8 cellular contexts compared by ENCODE assay signal in genomic region chr9:124617477-124618141, GRCh38.
DNase-seq lines count a peak whose midpoint lies in the region; ATAC-seq and TF ChIP-seq lines count a peak whose summit lies in the region.

No MANE protein-coding gene starts in this region.

- H4K20me1 ChIP-seq in PC-9 (ENCODE audit: insufficient read depth) (0 out of 2 replicates have a peak, but pooled peaks cover 4% of the 10 kb centered on the region), neural progenitor cell (ENCODE audit: low read depth) (peaks cover 79% of the 10 kb centered on the region)

- H3K27me3 ChIP-seq in HUES6 (ENCODE audit: control insufficient read depth, insufficient read depth, low read length) (no peaks in the 10 kb centered on the region), PC-9 (ENCODE audit: insufficient read depth, low read depth) (no peaks in the 10 kb centered on the region), neural progenitor cell (no peaks in the 10 kb centered on the region)

- TF ChIP-seq CTCF in PC-9 (conservative IDR thresholded peaks at IDR 0.05), result peak; percentile 91
- peak; percentile 96 for TF ChIP-seq CTCF in fibroblast of pulmonary artery (IDR thresholded peaks at IDR 0.05; ENCODE audit: low read length, missing control alignments)
- peak; percentile 98 for TF ChIP-seq CTCF in neural progenitor cell (IDR thresholded peaks at IDR 0.05)

- DNase-seq in ELR (ENCODE audit: low read depth) (peak; percentile 80), PC-9 (peak; percentile 60 to 80), fibroblast of pulmonary artery (ENCODE audit: low read depth) (peak; percentile 84), neural progenitor cell (ENCODE audit: low spot score) (peak; percentile 83), stromal cell of bone marrow (ENCODE audit: low read depth) (peak; percentile 50)
- peak; percentile 70 to 79 for DNase-seq in activated T-cell treated with anti-CD3 and anti-CD28 coated beads, Interleukin-2, amount 50 U/mL, for 72 hours

- peaks cover 4% of the 10 kb centered on the region for H3K27me3 Mint-ChIP-seq in activated T-cell treated with anti-CD3 and anti-CD28 coated beads, Interleukin-2, amount 50 U/mL, for 72 hours (ENCODE audit: low read depth)
- H3K27me3 Mint-ChIP-seq in neural progenitor cell (ENCODE audit: insufficient read depth, low read depth), result no peaks in the 10 kb centered on the region

- H3K36me3 ChIP-seq in HUES6 (ENCODE audit: control insufficient read depth, insufficient read depth, low read length) (no peaks in the 10 kb centered on the region), PC-9 (ENCODE audit: low read depth) (no peaks in the 10 kb centered on the region), neural progenitor cell (no peaks in the 10 kb centered on the region)

- H3F3A ChIP-seq in PC-9 (ENCODE audit: insufficient read depth, low read depth), result peaks cover 15% of the 10 kb centered on the region
- H3F3A ChIP-seq in neural progenitor cell (ENCODE audit: low read depth), result peaks cover 27% of the 10 kb centered on the region

- H3K4me1 ChIP-seq in HUES6 (ENCODE audit: control insufficient read depth, insufficient read depth, low read length) (peaks cover 31% of the 10 kb centered on the region), PC-9 (replicated peaks; ENCODE audit: insufficient read depth) (peaks cover 19% of the 10 kb centered on the region), neural progenitor cell (peaks cover 43% of the 10 kb centered on the region)

- CTCF ChIA-PET in PC-9 (lab: Charles Lee), result interaction anchor here (0.6 to 2.2 kb wide), 19 partner anchors 11 to 1874 kb away, joined by 3 to 34 read pairs (median 5); no protein-coding TSS in a partner anchor

- H2AFZ ChIP-seq in PC-9, result no peak overlapping the region
- no peak overlapping the region for H2AFZ ChIP-seq in neural progenitor cell (replicated peaks)

- H3K4me3 ChIP-seq in HUES6 (ENCODE audit: low read depth, low read length) (no peak overlapping the region), PC-9 (no peak overlapping the region), fibroblast of pulmonary artery (replicated peaks; ENCODE audit: low read depth, low read length) (no peak overlapping the region), neural progenitor cell (no peak overlapping the region)

- H3K4me1 Mint-ChIP-seq in activated T-cell treated with anti-CD3 and anti-CD28 coated beads, Interleukin-2, amount 50 U/mL, for 72 hours (ENCODE audit: low read depth), result no peaks in the 10 kb centered on the region
- H3K4me1 Mint-ChIP-seq in neural progenitor cell, result peaks cover 22% of the 10 kb centered on the region

- H3K36me3 Mint-ChIP-seq in activated T-cell treated with anti-CD3 and anti-CD28 coated beads, Interleukin-2, amount 50 U/mL, for 72 hours (ENCODE audit: insufficient read depth in 2 of 2), result no peaks in the 10 kb centered on the region
- H3K36me3 Mint-ChIP-seq in neural progenitor cell, result no peaks in the 10 kb centered on the region

- H3K9me2 ChIP-seq in PC-9 (ENCODE audit: insufficient read depth), result no peaks in the 10 kb centered on the region

- H3K27ac Mint-ChIP-seq in activated T-cell treated with anti-CD3 and anti-CD28 coated beads, Interleukin-2, amount 50 U/mL, for 72 hours, result no peak overlapping the region
- H3K27ac Mint-ChIP-seq in neural progenitor cell, result peak overlapping the region; percentile 82

- peak; percentile 80 to 85 for ATAC-seq in activated T-cell treated with anti-CD3 and anti-CD28 coated beads, Interleukin-2, amount 50 U/mL, for 72 hours (replicated peaks in 1 of 2)
- no peak for ATAC-seq in HG03139 (IDR thresholded peaks at IDR 0.05; ENCODE audit: unreplicated experiment)

- H3K9ac ChIP-seq in HUES6 (ENCODE audit: low read length) (peak overlapping the region; percentile 17), neural progenitor cell (no peak overlapping the region)

- POLR2A ChIA-PET in PC-9 (lab: Charles Lee; ENCODE audit: unreplicated experiment), result interaction anchor here (0.5 to 0.7 kb wide), 4 partner anchors 42 to 77 kb away, joined by 3 to 6 read pairs (median 3); no protein-coding TSS in a partner anchor

- no peak overlapping the region for H3K4me3 Mint-ChIP-seq in activated T-cell treated with anti-CD3 and anti-CD28 coated beads, Interleukin-2, amount 50 U/mL, for 72 hours
- H3K4me3 Mint-ChIP-seq in neural progenitor cell, result no peak overlapping the region

- H3K79me2 ChIP-seq in PC-9 (ENCODE audit: low read depth) (peaks cover 11% of the 10 kb centered on the region; the same call in 1 of the 2 replicates), neural progenitor cell (ENCODE audit: low read depth) (peaks cover 98% of the 10 kb centered on the region)

- H3K9me3 Mint-ChIP-seq in activated T-cell treated with anti-CD3 and anti-CD28 coated beads, Interleukin-2, amount 50 U/mL, for 72 hours, result no peaks in the 10 kb centered on the region
- no peaks in the 10 kb centered on the region for H3K9me3 Mint-ChIP-seq in neural progenitor cell

- no TSS peak for BruUV-seq in PC-9 (replicated peaks; lab: Mats Ljungman, UMichigan)

- no peaks in the 10 kb centered on the region for H3K9me3 ChIP-seq in HUES6 (ENCODE audit: control insufficient read depth, insufficient read depth, low read depth, low read length)
- no peaks in the 10 kb centered on the region for H3K9me3 ChIP-seq in PC-9 (ENCODE audit: insufficient read depth, low read depth)
- no peaks in the 10 kb centered on the region for H3K9me3 ChIP-seq in neural progenitor cell (ENCODE audit: low read depth)

- H3K4me2 ChIP-seq in PC-9 (peak overlapping the region; percentile 20), neural progenitor cell (no peak overlapping the region)

- H3K27ac ChIP-seq in HUES6 (ENCODE audit: low read depth, low read length), result no peak overlapping the region
- H3K27ac ChIP-seq in PC-9, result peak overlapping the region; percentile 38
- peak overlapping the region; percentile 59 for H3K27ac ChIP-seq in neural progenitor cell

- intact Hi-C loops in PC-9 (cut with micrococcal nuclease; ENCODE audit: unreplicated experiment), result loop anchor here (1.0 to 5.0 kb wide), 7 partner anchors 42 to 755 kb away; partner anchors contain the start of gene NR6A1
